ENCODE assay signal across 1 cellular context in genomic region chr22:20205964-20206708, GRCh38.
A peak's percentile ranks its signal among the peaks of the same experiment; 100 is the strongest.
TF ChIP-seq lines count a peak whose summit lies in the region.

No MANE protein-coding gene starts in this region.

TF ChIP-seq in K562, 482 proteins besides CTCF, POLR2A, EP300 and RAD21 (continued from another document and continues in another):
- TF ChIP-seq ARID3A (IDR thresholded peaks at IDR 0.05; ENCODE audit: borderline replicate concordance, low read depth, low read length) (peak; percentile 70; the same call in 1 of the 2 replicates), MYNN (IDR thresholded peaks at IDR 0.05) (no peak), MYNN (CRISPR knock-in tag; IDR thresholded peaks at IDR 0.05) (no peak), TSC22D4 (tag; IDR thresholded peaks at IDR 0.05) (no peak), ELF2 (CRISPR knock-in tag; IDR thresholded peaks at IDR 0.05) (peak; percentile 73), TRIM28 (IDR thresholded peaks at IDR 0.05) (peak; percentile 82; the same call in 1 of the 2 replicates), ARNT (IDR thresholded peaks at IDR 0.05) (no peak), PPARD (CRISPR knock-in tag; IDR thresholded peaks at IDR 0.05) (no peak), MITF (IDR thresholded peaks at IDR 0.05) (no peak), CHD7 (IDR thresholded peaks at IDR 0.05; ENCODE audit: low read depth, low read length) (no peak), ZBTB8A (IDR thresholded peaks at IDR 0.05; ENCODE audit: partially characterized antibody) (no peak), ERF (CRISPR knock-in tag; IDR thresholded peaks at IDR 0.05) (no peak; the same call in none of the 2 replicates), RFX7 (CRISPR knock-in tag; IDR thresholded peaks at IDR 0.05) (peak; percentile 83; the same call in 1 of the 2 replicates), RBM22 (IDR thresholded peaks at IDR 0.05; ENCODE audit: low read depth, low read length, poor library complexity, severe bottlenecking) (no peak), CGGBP1 (CRISPR knock-in tag; IDR thresholded peaks at IDR 0.05) (0 out of 2 replicates have a peak, but pooled peaks have one; percentile 39), NCOA2 (IDR thresholded peaks at IDR 0.05; ENCODE audit: partially characterized antibody in 2 of 2) (no peak), SIX5 (IDR thresholded peaks at IDR 0.05; ENCODE audit: borderline replicate concordance in 1 of 2, insufficient read depth in 1 of 2, low read depth in 1 of 2, low read length in 2 of 2) (no peak), TAF15 (IDR thresholded peaks at IDR 0.05; ENCODE audit: low read depth, low read length) (no peak), POLR3A (IDR thresholded peaks at IDR 0.05; ENCODE audit: borderline replicate concordance, extremely low read depth, insufficient read depth, insufficient read length) (no peak), KDM2B (CRISPR knock-in tag; IDR thresholded peaks at IDR 0.05) (0 out of 2 replicates have a peak, but pooled peaks have one; percentile 60), TBP (optimal IDR thresholded peaks at IDR 0.05; ENCODE audit: low read depth, low read length) (peak; percentile 77), IFI16 (CRISPR knock-in tag; IDR thresholded peaks at IDR 0.05) (no peak), EGR1 (conservative IDR thresholded peaks at IDR 0.05) (no peak; the same call in 1 of the 2 replicates), KAT2B (IDR thresholded peaks at IDR 0.05; ENCODE audit: low read depth, low read length) (no peak), RNF2 (IDR thresholded peaks at IDR 0.05) (peak; percentile 11; the same call in 1 of the 2 replicates), PHB (CRISPR knock-in tag; IDR thresholded peaks at IDR 0.05) (no peak), RERE (CRISPR knock-in tag; IDR thresholded peaks at IDR 0.05; ENCODE audit: borderline replicate concordance) (no peak), ZFP91 (CRISPR knock-in tag; IDR thresholded peaks at IDR 0.05) (no peak), CCAR2 (IDR thresholded peaks at IDR 0.05; ENCODE audit: low read depth, low read length) (no peak), ATF3 (IDR thresholded peaks at IDR 0.05) (no peak), ATF3 (CRISPR knock-in tag; conservative IDR thresholded peaks at IDR 0.05) (peak; percentile 40; the same call in 1 of the 2 replicates), ZFPM2 (CRISPR knock-in tag; IDR thresholded peaks at IDR 0.05) (no peak; the same call in 1 of the 2 replicates)
